In genomic region chr22:21657020-21657360, GRCh38 we compare ENCODE assay signal across 1 cellular context.
TF ChIP-seq lines count a peak whose summit lies in the region.

No MANE protein-coding gene starts in this region.

TF ChIP-seq in HepG2, 621 proteins besides CTCF, POLR2A, EP300 and RAD21:
- TF ChIP-seq ZNF646 (CRISPR knock-in tag; IDR thresholded peaks at IDR 0.05) (no peak), ZNF343 (CRISPR knock-in tag; IDR thresholded peaks at IDR 0.05) (no peak), ZNF572 (CRISPR knock-in tag; IDR thresholded peaks at IDR 0.05) (no peak), KDM4B (CRISPR knock-in tag; IDR thresholded peaks at IDR 0.05) (no peak), ZNF430 (CRISPR knock-in tag; IDR thresholded peaks at IDR 0.05) (0 out of 2 replicates have a peak, but pooled peaks have one; percentile 2), MEIS1 (CRISPR knock-in tag; IDR thresholded peaks at IDR 0.05; ENCODE audit: borderline replicate concordance) (peak; percentile 15; the same call in 1 of the 2 replicates), SNAPC4 (CRISPR knock-in tag; IDR thresholded peaks at IDR 0.05) (0 out of 2 replicates have a peak, but pooled peaks have one; percentile 15), NAIF1 (CRISPR knock-in tag; IDR thresholded peaks at IDR 0.05; ENCODE audit: borderline replicate concordance) (no peak), SAP130 (CRISPR knock-in tag; IDR thresholded peaks at IDR 0.05; ENCODE audit: low read depth) (no peak), FIP1L1 (IDR thresholded peaks at IDR 0.05; ENCODE audit: borderline replicate concordance, insufficient read depth, low read depth, low read length) (no peak), ZNF180 (CRISPR knock-in tag; IDR thresholded peaks at IDR 0.05; ENCODE audit: borderline replicate concordance, low read depth) (no peak), ZNF674 (CRISPR knock-in tag; IDR thresholded peaks at IDR 0.05; ENCODE audit: low read depth) (no peak), SAFB2 (CRISPR knock-in tag; IDR thresholded peaks at IDR 0.05; ENCODE audit: borderline replicate concordance, low read depth) (no peak), ZNF704 (CRISPR knock-in tag; IDR thresholded peaks at IDR 0.05; ENCODE audit: borderline replicate concordance) (no peak), ZNF839 (CRISPR knock-in tag; IDR thresholded peaks at IDR 0.05; ENCODE audit: borderline replicate concordance) (no peak), BRF2 (CRISPR knock-in tag; IDR thresholded peaks at IDR 0.05) (no peak), ZNF672 (CRISPR knock-in tag; IDR thresholded peaks at IDR 0.05) (no peak), ZNF546 (CRISPR knock-in tag; conservative IDR thresholded peaks at IDR 0.05) (no peak), ZNF772 (CRISPR knock-in tag; IDR thresholded peaks at IDR 0.05) (no peak), ZFX (CRISPR knock-in tag; IDR thresholded peaks at IDR 0.05; ENCODE audit: low read depth) (no peak), ZBTB38 (CRISPR knock-in tag; IDR thresholded peaks at IDR 0.05) (no peak), ZNF687 (CRISPR knock-in tag; IDR thresholded peaks at IDR 0.05) (no peak), ZNF615 (CRISPR knock-in tag; IDR thresholded peaks at IDR 0.05; ENCODE audit: borderline replicate concordance) (no peak), ZNF883 (CRISPR knock-in tag; IDR thresholded peaks at IDR 0.05; ENCODE audit: not compliant biosample characterization) (no peak), SIN3B (IDR thresholded peaks at IDR 0.05; ENCODE audit: low read length) (no peak), AHR (CRISPR knock-in tag; IDR thresholded peaks at IDR 0.05) (no peak), ZNF619 (CRISPR knock-in tag; IDR thresholded peaks at IDR 0.05) (no peak), SP5 (CRISPR knock-in tag; IDR thresholded peaks at IDR 0.05; ENCODE audit: borderline replicate concordance, low read depth) (no peak), FOXJ3 (CRISPR knock-in tag; IDR thresholded peaks at IDR 0.05; ENCODE audit: borderline replicate concordance) (no peak), NR0B2 (CRISPR knock-in tag; IDR thresholded peaks at IDR 0.05) (0 out of 2 replicates have a peak, but pooled peaks have one; percentile 10), JUNB (CRISPR knock-in tag; IDR thresholded peaks at IDR 0.05; ENCODE audit: borderline replicate concordance) (no peak), ZFP36L1 (CRISPR knock-in tag; IDR thresholded peaks at IDR 0.05) (no peak), ONECUT2 (CRISPR knock-in tag; IDR thresholded peaks at IDR 0.05) (no peak), ZNF263 (CRISPR knock-in tag; IDR thresholded peaks at IDR 0.05) (peak; percentile 67), ZFP90 (CRISPR knock-in tag; IDR thresholded peaks at IDR 0.05; ENCODE audit: borderline replicate concordance) (no peak), ZNF296 (CRISPR knock-in tag; conservative IDR thresholded peaks at IDR 0.05) (no peak), RBM22 (optimal IDR thresholded peaks at IDR 0.05; ENCODE audit: low read length) (peak; percentile 57), HOXA9 (CRISPR knock-in tag; IDR thresholded peaks at IDR 0.05; ENCODE audit: borderline replicate concordance) (0 out of 2 replicates have a peak, but pooled peaks have one; percentile 21)
TF ChIP-seq in HepG2: peak in this region for 7.
